18 cellular contexts compared by ENCODE assay signal in the genomic region with DNA sequence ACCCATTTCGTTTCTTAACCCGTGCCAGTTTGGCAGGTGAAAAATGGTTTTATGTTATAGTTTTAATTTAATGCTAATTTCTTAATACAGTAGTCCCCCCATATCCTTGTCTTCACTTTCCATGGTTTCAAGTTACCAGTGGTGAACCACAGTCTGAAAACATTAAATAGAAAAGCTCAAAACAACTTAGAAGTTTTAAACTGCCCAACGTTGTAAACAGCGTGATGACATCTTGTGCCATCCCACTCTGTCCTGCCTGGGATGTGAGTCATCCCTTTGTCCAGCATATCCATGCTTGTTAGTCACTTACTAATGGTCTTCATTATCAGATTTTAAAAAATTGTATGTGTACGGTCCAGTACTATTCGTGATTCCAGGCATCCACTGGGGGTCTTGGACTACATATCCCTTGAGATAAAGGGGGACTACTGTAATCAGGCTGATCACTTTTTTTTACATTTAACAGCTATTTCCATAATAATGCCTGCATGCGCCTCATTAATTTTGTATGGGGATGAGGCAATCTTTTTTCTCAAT. TPM values are rescaled to one million over a fixed set of nuclear protein-coding genes. Genes with fewer than 3 reads are reported as not detected.
A peak's percentile ranks its signal among the peaks of the same experiment; 100 is the strongest.
DNase-seq lines count a peak whose midpoint lies in the region; ATAC-seq, FAIRE-seq and TF ChIP-seq lines count a peak whose summit lies in the region.
"Had no signal": no experiment of that assay in that cellular context is flagged by ENCODE, and none has a peak within 500 bp of the region (broad histone marks: within the 10 kb centered on the region; RNA-seq: fewer than 3 reads in every experiment).

No MANE protein-coding gene starts in this region.

- H3K36me3 Mint-ChIP-seq in activated naive CD8-positive, alpha-beta T cell treated with anti-CD3 and anti-CD28 coated beads for 36 hours, result no peaks in the 10 kb centered on the region

- H2BK15ac ChIP-seq in H1 (ENCODE audit: low read length), result no peak overlapping the region

- H3K79me1 ChIP-seq in H1 (ENCODE audit: low read depth, low read length) (no peaks in the 10 kb centered on the region), trophoblast cell (ENCODE audit: low read length) (peaks cover 2% of the 10 kb centered on the region)

- H4K5ac ChIP-seq in H1 (ENCODE audit: insufficient read length, low read depth, low read length), result no peak overlapping the region

- H2AFZ ChIP-seq in H1 (ENCODE audit: low read length) (no peak overlapping the region), trophoblast cell (ENCODE audit: insufficient read depth, low read length, poor library complexity) (no peak overlapping the region)

- H3K4me1 Mint-ChIP-seq in activated naive CD8-positive, alpha-beta T cell treated with anti-CD3 and anti-CD28 coated beads for 36 hours, result no peaks in the 10 kb centered on the region
- H3K4me1 Mint-ChIP-seq: IgD-negative memory B cell, memory B cell had no signal

- no peak overlapping the region for H2AK5ac ChIP-seq in H1 (ENCODE audit: low read depth, low read length)
- H2AK5ac ChIP-seq in trophoblast cell (ENCODE audit: low read length), result no peak overlapping the region

- H3K79me2 ChIP-seq in H1 (ENCODE audit: control insufficient read depth in 1 of 2, insufficient read depth in 2 of 2, low read length in 2 of 2), result no peaks in the 10 kb centered on the region
- no peaks in the 10 kb centered on the region for H3K79me2 ChIP-seq in trophoblast cell (ENCODE audit: control insufficient read depth, insufficient read depth, low read length, poor library complexity)

- no peaks in the 10 kb centered on the region for H3K27me3 Mint-ChIP-seq in activated naive CD8-positive, alpha-beta T cell treated with anti-CD3 and anti-CD28 coated beads for 36 hours
- H3K27me3 Mint-ChIP-seq: IgD-negative memory B cell, memory B cell, T-helper 17 cell had no signal

- H4K91ac ChIP-seq in H1 (replicated peaks; ENCODE audit: insufficient read length, low read length) (no peak overlapping the region), trophoblast cell (ENCODE audit: low read depth, low read length) (no peak overlapping the region)

- TF ChIP-seq RAD21 in H1 (IDR thresholded peaks at IDR 0.05 in 1 of 2, conservative IDR thresholded peaks at IDR 0.05 in 1 of 2; ENCODE audit: low read depth in 2 of 2, low read length in 2 of 2), result no peak

- H3K23me2 ChIP-seq in H1 (ENCODE audit: low read depth, low read length), result no peaks in the 10 kb centered on the region; the same call in 1 of the 2 replicates

- CTCF ChIA-PET in Panc1 (lab: Charles Lee) (interaction anchor here (0.7 kb wide), 2 partner anchors 52 to 352 kb away, joined by 4 to 15 read pairs; no protein-coding TSS in a partner anchor), H1 (lab: Charles Lee; ENCODE audit: partially characterized antibody) (interaction anchor here (0.6 to 1.5 kb wide), 2 partner anchors 55 to 64 kb away, joined by 3 to 5 read pairs; a partner anchor contains a TSS)

- H3K27me3 ChIP-seq in Panc1 (ENCODE audit: control insufficient read depth, insufficient read depth, low read length) (no peaks in the 10 kb centered on the region), H1 (replicated peaks in 1 of 4; ENCODE audit: control insufficient read depth in 3 of 4, extremely low read depth in 1 of 4, insufficient read depth in 3 of 4, low read length in 3 of 4) (no peaks in the 10 kb centered on the region), trophoblast cell (ENCODE audit: insufficient read depth, low read length) (no peaks in the 10 kb centered on the region)

- peaks cover 28% of the 10 kb centered on the region for H3K36me3 ChIP-seq in Panc1 (ENCODE audit: control insufficient read depth, insufficient read depth, low read length)
- peaks cover 0 to 18% (median 4%) of the 10 kb centered on the region in 4 experiments; a peak in 3 of 8 replicates for H3K36me3 ChIP-seq in H1 (ENCODE audit: control insufficient read depth in 2 of 4, insufficient read depth in 4 of 4, low read length in 3 of 4)
- peaks cover 4 to 7% of the 10 kb centered on the region in 2 experiments for H3K36me3 ChIP-seq in trophoblast cell (ENCODE audit: control insufficient read depth in 1 of 2, insufficient read depth in 2 of 2, low read length in 2 of 2)

- H3K4me2 ChIP-seq in H1 (ENCODE audit: insufficient read depth in 1 of 2, low read depth in 2 of 2, low read length in 2 of 2) (no peak overlapping the region), trophoblast cell (ENCODE audit: low read length) (no peak overlapping the region)

- no peak overlapping the region for H3K4me3 Mint-ChIP-seq in activated naive CD8-positive, alpha-beta T cell treated with anti-CD3 and anti-CD28 coated beads for 36 hours
- H3K4me3 Mint-ChIP-seq: IgD-negative memory B cell, memory B cell, T-helper 17 cell had no signal

- no peaks in the 10 kb centered on the region for H3K9me3 ChIP-seq in Panc1 (ENCODE audit: control insufficient read depth, insufficient read depth, low read depth, low read length)
- H3K9me3 ChIP-seq in H1 (ENCODE audit: insufficient read depth in 2 of 2, low read depth in 1 of 2, low read length in 1 of 2), result no peaks in the 10 kb centered on the region
- H3K9me3 ChIP-seq in trophoblast cell (ENCODE audit: insufficient read depth, low read depth, low read length), result no peaks in the 10 kb centered on the region

- H3K4me3 ChIP-seq in Panc1 (ENCODE audit: low read depth in 2 of 2, low read length in 2 of 2), result no peak overlapping the region
- H3K4me3 ChIP-seq in H1 (ENCODE audit: extremely low read depth in 1 of 4, insufficient read depth in 2 of 4, low read depth in 3 of 4, low read length in 4 of 4), result no peak overlapping the region
- H3K4me3 ChIP-seq in trophoblast cell (ENCODE audit: low read depth, low read length), result no peak overlapping the region

- H2BK12ac ChIP-seq in H1 (ENCODE audit: low read depth, low read length), result no peak overlapping the region
- H2BK12ac ChIP-seq in trophoblast cell (ENCODE audit: low read length), result no peak overlapping the region

- H4K12ac ChIP-seq in trophoblast cell (ENCODE audit: low read depth, low read length), result no peak overlapping the region

- H3K9me3 Mint-ChIP-seq in activated naive CD8-positive, alpha-beta T cell treated with anti-CD3 and anti-CD28 coated beads for 36 hours, result no peaks in the 10 kb centered on the region
- H3K9me3 Mint-ChIP-seq: IgD-negative memory B cell, memory B cell had no signal

- H3K18ac ChIP-seq in H1 (ENCODE audit: extremely low read depth, low read length), result no peak overlapping the region
- H3K18ac ChIP-seq in trophoblast cell (ENCODE audit: low read length), result no peak overlapping the region

- H3K27ac ChIP-seq in Panc1 (ENCODE audit: low read length), result no peak overlapping the region
- H3K27ac ChIP-seq in H1 (ENCODE audit: low read depth, low read length), result no peak overlapping the region
- H3K27ac ChIP-seq in trophoblast cell (ENCODE audit: low read depth, low read length), result no peak overlapping the region

- TF ChIP-seq POLR2A in H1 (IDR thresholded peaks at IDR 0.05; ENCODE audit: control extremely low read depth in 1 of 2, low read depth in 2 of 2, low read length in 2 of 2), result no peak

- H3K23ac ChIP-seq in H1 (ENCODE audit: insufficient read length) (no peak overlapping the region), trophoblast cell (ENCODE audit: low read length) (no peak overlapping the region)

- H3K56ac ChIP-seq in H1 (replicated peaks; ENCODE audit: insufficient read length, low read depth, low read length), result no peak overlapping the region

- POLR2A ChIA-PET in Panc1 (lab: Charles Lee) (interaction anchor here (0.7 kb wide), 1 partner anchor 187 kb away, joined by 12 read pairs; no protein-coding TSS in a partner anchor), H1 (lab: Charles Lee; ENCODE audit: partially characterized antibody) (no interaction called here)

- H4K8ac ChIP-seq in H1 (ENCODE audit: extremely low read depth, insufficient read depth, low read length), result no peak overlapping the region
- no peak overlapping the region for H4K8ac ChIP-seq in trophoblast cell (ENCODE audit: low read depth, low read length)

- H3K4ac ChIP-seq in H1 (replicated peaks; ENCODE audit: insufficient read length, low read depth, low read length) (no peak overlapping the region), trophoblast cell (ENCODE audit: low read depth, low read length) (no peak overlapping the region)

- H3K14ac ChIP-seq in H1 (ENCODE audit: insufficient read length), result no peak overlapping the region
- H3K14ac ChIP-seq in trophoblast cell (ENCODE audit: low read length), result no peak overlapping the region

- ATAC-seq in Panc1, result peak; percentile 48; the same call in 1 of the 2 replicates
- ATAC-seq: stimulated activated naive CD8-positive, alpha-beta T cell treated with anti-CD3 and anti-CD28 coated beads, Interleukin-15, Interleukin-2, amounts not matched to agents 100 U/mL and 50 U/mL, for 24 hours; T-helper 17 cell had no signal

- H3K9ac ChIP-seq in H1 (replicated peaks in 1 of 4; ENCODE audit: extremely low read depth in 1 of 4, low read depth in 3 of 4, low read length in 3 of 4), result no peak overlapping the region
- no peak overlapping the region for H3K9ac ChIP-seq in trophoblast cell (ENCODE audit: low read length)

- WGBS in H1 (ENCODE audit: extremely low coverage in 1 of 2, insufficient coverage in 1 of 2, insufficient read length in 1 of 2, insufficient replicate concordance in 2 of 2, low coverage in 1 of 2, low lambda C conversion rate in 2 of 2, missing lambda C conversion rate in 1 of 2), 2 experiments, result 93% methylated on average over 7 of the region's 7 CpGs; no CpG with 5 or more reads in 1 of the 2 experiments
- WGBS in trophoblast cell (ENCODE audit: extremely low coverage, insufficient coverage, insufficient read length), result no CpG with 5 or more reads among the region's 7 CpGs

- TF ChIP-seq EP300 in H1 (IDR thresholded peaks at IDR 0.05; ENCODE audit: borderline replicate concordance in 1 of 2, low read depth in 2 of 2, low read length in 2 of 2), result no peak

- no peak overlapping the region for H2BK5ac ChIP-seq in H1 (ENCODE audit: low read depth, low read length)
- H2BK5ac ChIP-seq in trophoblast cell (ENCODE audit: low read depth, low read length, poor library complexity), result no peak overlapping the region

- no peak for FAIRE-seq in H1 (lab: Jason Lieb, UNC)
- FAIRE-seq: GM19239 had no signal

- TF ChIP-seq CTCF in Panc1 (IDR thresholded peaks at IDR 0.05) (no peak), H1 (IDR thresholded peaks at IDR 0.05; ENCODE audit: control extremely low read depth in 1 of 3, insufficient read depth in 1 of 3, low read depth in 1 of 3, low read length in 3 of 3) (no peak)

- H2BK20ac ChIP-seq in H1 (ENCODE audit: low read length), result no peak overlapping the region

- no TSS peak for BruUV-seq in Panc1 (replicated peaks; lab: Mats Ljungman, UMichigan)

- intact Hi-C loops in Panc1 (cut with micrococcal nuclease; ENCODE audit: unreplicated experiment), result no loop called here

- H3K4me1 ChIP-seq in Panc1 (ENCODE audit: control insufficient read depth, insufficient read depth, low read length), result no peaks in the 10 kb centered on the region
- no peaks in the 10 kb centered on the region; a peak in 1 of 7 replicates for H3K4me1 ChIP-seq in H1 (replicated peaks in 1 of 4; ENCODE audit: control insufficient read depth in 3 of 4, insufficient read depth in 4 of 4, low read length in 3 of 4)
- no peaks in the 10 kb centered on the region for H3K4me1 ChIP-seq in trophoblast cell (ENCODE audit: control insufficient read depth in 1 of 2, insufficient read depth in 2 of 2, low read length in 2 of 2)

- H2BK120ac ChIP-seq in H1 (replicated peaks; ENCODE audit: low read depth, low read length), result no peak overlapping the region
- H2BK120ac ChIP-seq in trophoblast cell (ENCODE audit: insufficient read depth, low read length, poor library complexity), result no peak overlapping the region

- no peak overlapping the region for H3K27ac Mint-ChIP-seq in activated naive CD8-positive, alpha-beta T cell treated with anti-CD3 and anti-CD28 coated beads for 36 hours
- H3K27ac Mint-ChIP-seq: memory B cell, T-helper 17 cell had no signal

- DNase-seq in EH (ENCODE audit: low read depth), result peak; percentile 90
- peak; percentile 22 for DNase-seq in Panc1 (ENCODE audit: low read depth, low spot score)
- no peak for DNase-seq in H1 (ENCODE audit: low read depth in 1 of 2, low spot score in 2 of 2)
- peak; percentile 33 to 72 for DNase-seq in trophoblast cell
- no peak for DNase-seq in iPS-NIHi7 (ENCODE audit: extremely low spot score)
- DNase-seq in NCI-H1092 treated with DMSO at 0.1 percent for 48 hours (lab: John Stamatoyannopoulos, UW), result no peak
- DNase-seq in nucleus accumbens (lab: John Stamatoyannopoulos, UW), result no peak
- DNase-seq in activated naive CD8-positive, alpha-beta T cell treated with anti-CD3 and anti-CD28 coated beads for 36 hours, result no peak
- DNase-seq: activated CD4-positive, alpha-beta T cell treated with anti-CD3 and anti-CD28 coated beads, Interleukin-2, amount 50 U/mL, for 4 hours; activated gamma-delta T cell treated with Interleukin-2 at 50 U/mL for 16 hours; COR-L47; H7; hippocampal formation; stimulated activated naive CD8-positive, alpha-beta T cell treated with anti-CD3 and anti-CD28 coated beads, Interleukin-15, Interleukin-2, amounts not matched to agents 100 U/mL and 50 U/mL, for 24 hours; T-helper 17 cell had no signal

- no peaks in the 10 kb centered on the region for H4K20me1 ChIP-seq in H1 (replicated peaks in 1 of 2; ENCODE audit: control insufficient read depth in 1 of 2, insufficient read depth in 2 of 2, low read length in 2 of 2)

- in situ Hi-C loops in Panc1 (cut with HindIII; ENCODE audit: low pct_unique_long_range_greater_than_20kb, low sequenced_read_pairs), result no loop called here

RNA-seq across cellular contexts. Expression of a gene that starts 31.9 kb away (rescaled TPM):
- total RNA-seq in Panc1 (2021; ENCODE audit: unreplicated experiment), result 39.1 TPM
- 43.7 TPM for polyA plus RNA-seq in Panc1 (2012; ENCODE audit: insufficient read length)
- total RNA-seq in H1 (2021; fragmentation: NEBNext Ultra II Directional; extraction: Animal tissue kit (Norgen Biotek cat#: 25700)), result 6.1 and 8.7 TPM in 2 replicates
- polyA plus RNA-seq in H1 (2011; rRNA removed), result 27.8 and 31.1 TPM in 2 replicates
- 21.8 TPM for polyA plus RNA-seq in H1 (2011; cell fraction: cytosol; rRNA removed)
- 24.2 TPM for polyA plus RNA-seq in H1 (2011; cell fraction: nucleus; rRNA removed)
- 10.1 to 16.7 TPM (median 11.9 TPM) in 4 replicates for polyA plus RNA-seq in H1 (2012, experiment 1 of 2)
- 3.1 TPM for polyA plus RNA-seq in H1 (2012, experiment 2 of 2)
- polyA plus RNA-seq in H1 (2013, experiment 1 of 2), result 19.6 TPM
- 23.9 TPM for polyA plus RNA-seq in H1 (2013, experiment 2 of 2)
- 22.9 and 30.0 TPM in 2 replicates for polyA minus RNA-seq in H1 (2011; rRNA and poly(A)+ RNA removed)
- polyA minus RNA-seq in H1 (2011; cell fraction: cytosol; rRNA and poly(A)+ RNA removed), result 10.8 TPM
- 10.7 TPM for polyA minus RNA-seq in H1 (2011; cell fraction: nucleus; rRNA and poly(A)+ RNA removed)
- 18.5 and 18.7 TPM in 2 replicates for polyA plus RNA-seq in trophoblast cell (2013)
- total RNA-seq in activated naive CD8-positive, alpha-beta T cell treated with anti-CD3 and anti-CD28 coated beads for 36 hours, result 1 to 10 TPM; 5.6 to 6.8 TPM

Comparison
In these comparisons a context has a peak if more than half of its experiments do, and no peak if none do; other contexts are left out.
1. DNase-seq: peak in EH (single experiment), Panc1 (single experiment) and trophoblast cell (2 of 2); none in H1 (0 of 2), iPS-NIHi7 (single experiment), NCI-H1092 treated with DMSO at 0.1 percent for 48 hours (single experiment), nucleus accumbens (0 of 56) and activated naive CD8-positive, alpha-beta T cell treated with anti-CD3 and anti-CD28 coated beads for 36 hours (single experiment).